ENCODE assay signal across 1 cellular context in the genomic region with DNA sequence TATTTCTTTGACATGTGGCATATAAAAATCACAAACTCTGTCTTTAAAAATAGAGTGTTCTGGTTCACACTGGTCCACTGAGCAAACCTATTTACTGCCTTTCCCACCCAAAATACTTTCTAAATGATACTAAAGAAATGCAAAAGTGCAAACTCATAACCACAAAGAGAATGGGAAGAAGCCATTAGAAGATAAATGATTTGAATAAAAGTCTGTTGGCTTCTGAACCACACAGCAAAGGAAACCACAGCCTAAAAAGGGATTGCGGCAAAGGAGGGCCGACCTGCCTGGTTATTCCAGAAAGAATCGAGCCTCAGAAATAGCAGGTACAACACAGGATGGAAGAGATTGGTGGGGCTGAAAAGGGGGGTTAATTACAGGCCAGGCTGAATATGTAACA.
TF ChIP-seq lines count a peak whose summit lies in the region.

No MANE protein-coding gene starts in this region.

TF ChIP-seq in GM23338, 12 proteins besides CTCF, POLR2A, EP300 and RAD21 (continued from another document):
- TF ChIP-seq, protein P1, sequence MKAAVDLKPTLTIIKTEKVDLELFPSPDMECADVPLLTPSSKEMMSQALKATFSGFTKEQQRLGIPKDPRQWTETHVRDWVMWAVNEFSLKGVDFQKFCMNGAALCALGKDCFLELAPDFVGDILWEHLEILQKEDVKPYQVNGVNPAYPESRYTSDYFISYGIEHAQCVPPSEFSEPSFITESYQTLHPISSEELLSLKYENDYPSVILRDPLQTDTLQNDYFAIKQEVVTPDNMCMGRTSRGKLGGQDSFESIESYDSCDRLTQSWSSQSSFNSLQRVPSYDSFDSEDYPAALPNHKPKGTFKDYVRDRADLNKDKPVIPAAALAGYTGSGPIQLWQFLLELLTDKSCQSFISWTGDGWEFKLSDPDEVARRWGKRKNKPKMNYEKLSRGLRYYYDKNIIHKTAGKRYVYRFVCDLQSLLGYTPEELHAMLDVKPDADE (IDR thresholded peaks at IDR 0.05) = no peak
- TF ChIP-seq, protein P2, sequence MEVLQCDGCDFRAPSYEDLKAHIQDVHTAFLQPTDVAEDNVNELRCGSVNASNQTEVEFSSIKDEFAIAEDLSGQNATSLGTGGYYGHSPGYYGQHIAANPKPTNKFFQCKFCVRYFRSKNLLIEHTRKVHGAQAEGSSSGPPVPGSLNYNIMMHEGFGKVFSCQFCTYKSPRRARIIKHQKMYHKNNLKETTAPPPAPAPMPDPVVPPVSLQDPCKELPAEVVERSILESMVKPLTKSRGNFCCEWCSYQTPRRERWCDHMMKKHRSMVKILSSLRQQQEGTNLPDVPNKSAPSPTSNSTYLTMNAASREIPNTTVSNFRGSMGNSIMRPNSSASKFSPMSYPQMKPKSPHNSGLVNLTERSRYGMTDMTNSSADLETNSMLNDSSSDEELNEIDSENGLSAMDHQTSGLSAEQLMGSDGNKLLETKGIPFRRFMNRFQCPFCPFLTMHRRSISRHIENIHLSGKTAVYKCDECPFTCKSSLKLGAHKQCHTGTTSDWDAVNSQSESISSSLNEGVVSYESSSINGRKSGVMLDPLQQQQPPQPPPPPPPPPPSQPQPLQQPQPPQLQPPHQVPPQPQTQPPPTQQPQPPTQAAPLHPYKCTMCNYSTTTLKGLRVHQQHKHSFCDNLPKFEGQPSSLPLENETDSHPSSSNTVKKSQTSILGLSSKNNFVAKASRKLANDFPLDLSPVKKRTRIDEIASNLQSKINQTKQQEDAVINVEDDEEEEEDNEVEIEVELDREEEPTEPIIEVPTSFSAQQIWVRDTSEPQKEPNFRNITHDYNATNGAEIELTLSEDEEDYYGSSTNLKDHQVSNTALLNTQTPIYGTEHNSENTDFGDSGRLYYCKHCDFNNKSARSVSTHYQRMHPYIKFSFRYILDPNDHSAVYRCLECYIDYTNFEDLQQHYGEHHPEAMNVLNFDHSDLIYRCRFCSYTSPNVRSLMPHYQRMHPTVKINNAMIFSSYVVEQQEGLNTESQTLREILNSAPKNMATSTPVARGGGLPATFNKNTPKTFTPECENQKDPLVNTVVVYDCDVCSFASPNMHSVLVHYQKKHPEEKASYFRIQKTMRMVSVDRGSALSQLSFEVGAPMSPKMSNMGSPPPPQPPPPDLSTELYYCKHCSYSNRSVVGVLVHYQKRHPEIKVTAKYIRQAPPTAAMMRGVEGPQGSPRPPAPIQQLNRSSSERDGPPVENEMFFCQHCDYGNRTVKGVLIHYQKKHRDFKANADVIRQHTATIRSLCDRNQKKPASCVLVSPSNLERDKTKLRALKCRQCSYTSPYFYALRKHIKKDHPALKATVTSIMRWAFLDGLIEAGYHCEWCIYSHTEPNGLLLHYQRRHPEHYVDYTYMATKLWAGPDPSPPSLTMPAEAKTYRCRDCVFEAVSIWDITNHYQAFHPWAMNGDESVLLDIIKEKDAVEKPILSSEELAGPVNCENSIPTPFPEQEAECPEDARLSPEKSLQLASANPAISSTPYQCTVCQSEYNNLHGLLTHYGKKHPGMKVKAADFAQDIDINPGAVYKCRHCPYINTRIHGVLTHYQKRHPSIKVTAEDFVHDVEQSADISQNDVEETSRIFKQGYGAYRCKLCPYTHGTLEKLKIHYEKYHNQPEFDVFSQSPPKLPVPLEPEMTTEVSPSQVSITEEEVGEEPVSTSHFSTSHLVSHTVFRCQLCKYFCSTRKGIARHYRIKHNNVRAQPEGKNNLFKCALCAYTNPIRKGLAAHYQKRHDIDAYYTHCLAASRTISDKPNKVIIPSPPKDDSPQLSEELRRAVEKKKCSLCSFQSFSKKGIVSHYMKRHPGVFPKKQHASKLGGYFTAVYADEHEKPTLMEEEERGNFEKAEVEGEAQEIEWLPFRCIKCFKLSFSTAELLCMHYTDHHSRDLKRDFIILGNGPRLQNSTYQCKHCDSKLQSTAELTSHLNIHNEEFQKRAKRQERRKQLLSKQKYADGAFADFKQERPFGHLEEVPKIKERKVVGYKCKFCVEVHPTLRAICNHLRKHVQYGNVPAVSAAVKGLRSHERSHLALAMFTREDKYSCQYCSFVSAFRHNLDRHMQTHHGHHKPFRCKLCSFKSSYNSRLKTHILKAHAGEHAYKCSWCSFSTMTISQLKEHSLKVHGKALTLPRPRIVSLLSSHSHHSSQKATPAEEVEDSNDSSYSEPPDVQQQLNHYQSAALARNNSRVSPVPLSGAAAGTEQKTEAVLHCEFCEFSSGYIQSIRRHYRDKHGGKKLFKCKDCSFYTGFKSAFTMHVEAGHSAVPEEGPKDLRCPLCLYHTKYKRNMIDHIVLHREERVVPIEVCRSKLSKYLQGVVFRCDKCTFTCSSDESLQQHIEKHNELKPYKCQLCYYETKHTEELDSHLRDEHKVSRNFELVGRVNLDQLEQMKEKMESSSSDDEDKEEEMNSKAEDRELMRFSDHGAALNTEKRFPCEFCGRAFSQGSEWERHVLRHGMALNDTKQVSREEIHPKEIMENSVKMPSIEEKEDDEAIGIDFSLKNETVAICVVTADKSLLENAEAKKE (CRISPR knock-in tag; IDR thresholded peaks at IDR 0.05) = no peak
- TF ChIP-seq REST (IDR thresholded peaks at IDR 0.05; ENCODE audit: unreplicated experiment) (no peak), ZNF331 (CRISPR knock-in tag; IDR thresholded peaks at IDR 0.05; ENCODE audit: low read depth) (no peak), EZH2 (IDR thresholded peaks at IDR 0.05; ENCODE audit: low read depth, unreplicated experiment) (no peak), POLR2AphosphoS5 (IDR thresholded peaks at IDR 0.05; ENCODE audit: low read depth) (no peak), NANOG (IDR thresholded peaks at IDR 0.05; ENCODE audit: borderline replicate concordance) (no peak), JUNB (IDR thresholded peaks at IDR 0.05; ENCODE audit: unreplicated experiment) (no peak)
